In genomic region chr3:14467723-14468620, GRCh38 we compare ENCODE assay signal across 8 cellular contexts.
A peak's percentile ranks its signal among the peaks of the same experiment; 100 is the strongest.
DNase-seq lines count a peak whose midpoint lies in the region; ATAC-seq and TF ChIP-seq lines count a peak whose summit lies in the region.

No MANE protein-coding gene starts in this region.

- peaks cover 3 to 7% (median 5%) of the 10 kb centered on the region in 4 donors for H3K4me1 ChIP-seq in upper lobe of left lung

- H3K4me1 Mint-ChIP-seq in endothelial cell (ENCODE audit: unreplicated experiment) = peaks cover 3% of the 10 kb centered on the region
- H3K4me1 Mint-ChIP-seq in naive B cell = peaks cover 0 to 4% (median 0%) of the 10 kb centered on the region in 3 donors

- TF ChIP-seq POLR2A in upper lobe of left lung (IDR thresholded peaks at IDR 0.05) = no peak

- H3K36me3 ChIP-seq in upper lobe of left lung = peaks cover 19 to 96% (median 65%) of the 10 kb centered on the region in 4 donors

- peaks cover 3% of the 10 kb centered on the region for H3K27me3 Mint-ChIP-seq in endothelial cell (ENCODE audit: unreplicated experiment)
- no peaks in the 10 kb centered on the region for H3K27me3 Mint-ChIP-seq in naive B cell

- no peak overlapping the region for H3K27ac ChIP-seq in upper lobe of left lung

- TF ChIP-seq CTCF in endothelial cell (IDR thresholded peaks at IDR 0.05; ENCODE audit: unreplicated experiment) = peak; percentile 88
- peak; percentile 79 to 93 (median 90) for TF ChIP-seq CTCF in upper lobe of left lung (IDR thresholded peaks at IDR 0.05)

- H3K4me3 Mint-ChIP-seq in endothelial cell (ENCODE audit: unreplicated experiment) (no peak overlapping the region), naive B cell (no peak overlapping the region)

- H3K27ac Mint-ChIP-seq in endothelial cell (ENCODE audit: unreplicated experiment) = no peak overlapping the region
- peak overlapping the region in 1 of 6 donors; percentile 72 for H3K27ac Mint-ChIP-seq in naive B cell

- ATAC-seq in naive B cell (ENCODE audit: low read depth in 2 of 2) (peak; percentile 41 to 74), upper lobe of left lung (ENCODE audit: low FRiP score in 2 of 2) (peak; percentile 13 to 75), HG03521 (IDR thresholded peaks at IDR 0.05; ENCODE audit: unreplicated experiment) (no peak), HG03039 (IDR thresholded peaks at IDR 0.05; ENCODE audit: unreplicated experiment) (no peak)

- H3K9me3 Mint-ChIP-seq in endothelial cell (ENCODE audit: unreplicated experiment) = no peaks in the 10 kb centered on the region
- no peaks in the 10 kb centered on the region for H3K9me3 Mint-ChIP-seq in naive B cell

- no peak overlapping the region for H3K4me3 ChIP-seq in upper lobe of left lung

- H3K9me3 ChIP-seq in upper lobe of left lung = no peaks in the 10 kb centered on the region

- 69 to 73% methylated on average over 17 to 18 of the region's 18 CpGs for WGBS in upper lobe of left lung, 2 donors

- peaks cover 14% of the 10 kb centered on the region for H3K36me3 Mint-ChIP-seq in endothelial cell (ENCODE audit: low read depth, unreplicated experiment)
- H3K36me3 Mint-ChIP-seq in naive B cell = peaks cover 0 to 18% of the 10 kb centered on the region in 2 donors

- H3K27me3 ChIP-seq in upper lobe of left lung = no peaks in the 10 kb centered on the region

- DNase-seq in GM03348 (ENCODE audit: low spot score) (peak; percentile 82), M059J (ENCODE audit: low read depth) (peak; percentile 33), endothelial cell (ENCODE audit: low spot score) (peak; percentile 61), naive B cell (peak; percentile 41), upper lobe of left lung (peak in 1 of 2 donors; percentile 36)
- peak in 2 of 3 experiments; percentile 13 to 24 for DNase-seq in activated CD8-positive, alpha-beta memory T cell treated with anti-CD3 and anti-CD28 coated beads for 48 hours (ENCODE audit: low read depth in 2 of 3, low spot score in 2 of 3)

- no peak for TF ChIP-seq EP300 in upper lobe of left lung (IDR thresholded peaks at IDR 0.05)

Comparison
In these comparisons a context has a peak if more than half of its experiments do, and no peak if none do; other contexts are left out.
1. ATAC-seq: peak in naive B cell (2 of 2) and upper lobe of left lung (2 of 2); none in HG03521 (single experiment) and HG03039 (single experiment).